25 cellular contexts compared by ENCODE assay signal in the genomic region with DNA sequence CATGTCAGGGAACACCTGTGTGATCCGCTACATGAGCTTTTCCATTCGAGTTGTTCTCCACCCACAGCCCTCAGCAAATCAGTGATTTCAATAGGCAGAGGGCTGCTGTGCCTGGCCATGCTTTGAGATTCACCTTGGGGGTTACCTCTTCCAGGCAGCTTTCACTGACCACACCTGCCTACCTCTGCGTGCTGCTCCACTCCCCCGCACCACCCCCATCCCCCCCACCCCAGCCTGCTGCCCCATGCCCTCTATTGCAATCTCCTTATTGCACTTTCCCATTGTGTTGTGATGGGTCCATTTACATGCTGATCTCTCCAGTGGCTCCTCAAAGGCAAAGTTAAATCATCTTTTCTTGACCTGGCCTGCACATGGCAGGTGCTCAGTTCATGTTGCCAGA.
"Had no signal": no experiment of that assay in that cellular context is flagged by ENCODE, and none has a peak within 500 bp of the region (broad histone marks: within the 10 kb centered on the region; RNA-seq: fewer than 3 reads in every experiment).

No MANE protein-coding gene starts in this region.

- H3K27ac Mint-ChIP-seq: dendritic cell treated with granulocyte-macrophage colony-stimulating factor and Interleukin-4, amounts not matched to agents 40 ng/mL and 50 ng/mL, for 4 days; effector memory CD8-positive, alpha-beta T cell; memory B cell; mesothelial cell of epicardium; natural killer cell; stimulated activated effector memory CD8-positive, alpha-beta T cell treated with anti-CD3 and anti-CD28 coated beads, Interleukin-12 subunit alpha, Interleukin-12 subunit beta, amount 100 ng/mL, for 72 hours; type B pancreatic cell had no signal

- H2AFZ ChIP-seq: hepatocyte had no signal

- H3K36me3 ChIP-seq: esophagus squamous epithelium, gastroesophageal sphincter, left ventricle myocardium inferior, lower lobe of right lung, pancreas, right lobe of liver, suprapubic skin, thyroid gland had no signal

- H3K27ac ChIP-seq: esophagus squamous epithelium, gastroesophageal sphincter, hepatocyte, left ventricle myocardium inferior, lower lobe of right lung, pancreas, psoas muscle, right lobe of liver, suprapubic skin, thyroid gland had no signal

- H3K36me3 Mint-ChIP-seq: mesothelial cell of epicardium; natural killer cell; stimulated activated effector memory CD8-positive, alpha-beta T cell treated with anti-CD3 and anti-CD28 coated beads, Interleukin-12 subunit alpha, Interleukin-12 subunit beta, amount 100 ng/mL, for 72 hours; type B pancreatic cell had no signal

- H3K9me3 Mint-ChIP-seq: natural killer cell, neural crest cell, type B pancreatic cell had no signal

- DNase-seq: effector memory CD8-positive, alpha-beta T cell; esophagus squamous epithelium; foreskin fibroblast; kidney; left cardiac atrium; left ventricle myocardium inferior; lower lobe of right lung; natural killer cell; pancreas; psoas muscle; retina; stimulated activated CD4-positive, alpha-beta T cell treated with anti-CD3 and anti-CD28 coated beads, Interleukin-4, amount 100 ng/mL, for 1 hour; stimulated activated CD8-positive, alpha-beta memory T cell treated with anti-CD3 and anti-CD28 coated beads, Interleukin-4, amount 100 ng/mL, for 48 hours; stimulated activated naive CD8-positive, alpha-beta T cell treated with anti-CD3 and anti-CD28 coated beads, Interleukin-15, Interleukin-2, amounts not matched to agents 100 U/mL and 50 U/mL, for 24 hours; thyroid gland had no signal

- H3K27me3 ChIP-seq: esophagus squamous epithelium, gastroesophageal sphincter, hepatocyte, pancreas, right lobe of liver, suprapubic skin, thyroid gland had no signal

- H3K9me3 ChIP-seq: esophagus squamous epithelium, gastroesophageal sphincter, left ventricle myocardium inferior, lower lobe of right lung, pancreas, psoas muscle, right lobe of liver, suprapubic skin, thyroid gland had no signal

- H3K79me2 ChIP-seq: hepatocyte had no signal

- H3K27me3 Mint-ChIP-seq: dendritic cell treated with granulocyte-macrophage colony-stimulating factor and Interleukin-4, amounts not matched to agents 40 ng/mL and 50 ng/mL, for 4 days; type B pancreatic cell had no signal

- H3K4me2 ChIP-seq: hepatocyte had no signal

- H3K4me3 Mint-ChIP-seq: dendritic cell treated with granulocyte-macrophage colony-stimulating factor and Interleukin-4, amounts not matched to agents 40 ng/mL and 50 ng/mL, for 4 days; effector memory CD8-positive, alpha-beta T cell; memory B cell; mesothelial cell of epicardium; natural killer cell; neural crest cell; stimulated activated effector memory CD8-positive, alpha-beta T cell treated with anti-CD3 and anti-CD28 coated beads, Interleukin-12 subunit alpha, Interleukin-12 subunit beta, amount 100 ng/mL, for 72 hours; type B pancreatic cell had no signal

- H3K4me1 ChIP-seq: gastroesophageal sphincter, left ventricle myocardium inferior, lower lobe of right lung, pancreas, psoas muscle, suprapubic skin had no signal

- H3K4me1 Mint-ChIP-seq: memory B cell; mesothelial cell of epicardium; natural killer cell; neural crest cell; stimulated activated effector memory CD8-positive, alpha-beta T cell treated with anti-CD3 and anti-CD28 coated beads, Interleukin-12 subunit alpha, Interleukin-12 subunit beta, amount 100 ng/mL, for 72 hours had no signal

- ATAC-seq: effector memory CD8-positive, alpha-beta T cell; gastroesophageal sphincter; left cardiac atrium; lower lobe of right lung; natural killer cell; pancreas; psoas muscle; right lobe of liver; stimulated activated effector memory CD8-positive, alpha-beta T cell treated with anti-CD3 and anti-CD28 coated beads, Interleukin-12 subunit alpha, Interleukin-12 subunit beta, amount 100 ng/mL, for 72 hours; stimulated activated naive CD8-positive, alpha-beta T cell treated with anti-CD3 and anti-CD28 coated beads, Interleukin-15, Interleukin-2, amounts not matched to agents 100 U/mL and 50 U/mL, for 24 hours had no signal

- H3K4me3 ChIP-seq: esophagus squamous epithelium, gastroesophageal sphincter, hepatocyte, left ventricle myocardium inferior, lower lobe of right lung, pancreas, psoas muscle, right lobe of liver, suprapubic skin, thyroid gland had no signal
